In genomic region chr1:178209935-178210334, GRCh38 we compare ENCODE assay signal across 10 cellular contexts.
"Had no signal": no experiment of that assay in that cellular context is flagged by ENCODE, and none has a peak within 500 bp of the region (broad histone marks: within the 10 kb centered on the region; RNA-seq: fewer than 3 reads in every experiment).

No MANE protein-coding gene starts in this region.

- H2AFZ ChIP-seq: GM23338 had no signal

- H3K4me2 ChIP-seq: GM23338 had no signal

- H3K36me3 Mint-ChIP-seq: IgD-negative memory B cell had no signal

- H3K4me3 ChIP-seq: GM23338 had no signal

- H3K4me3 Mint-ChIP-seq: GM23338, H9, HFFc6, IgD-negative memory B cell had no signal

- H3K27ac Mint-ChIP-seq: GM23338, H9, HFFc6, IgD-negative memory B cell had no signal

- DNase-seq: H9, HCEC 1CT, HFFc6, KBM-7 had no signal

- H3K4me1 Mint-ChIP-seq: GM23338, H9 had no signal

- H3K27ac ChIP-seq: HL-60 had no signal

- H3K27me3 Mint-ChIP-seq: IgD-negative memory B cell had no signal

- FAIRE-seq: H1, H54, HepG2 had no signal

- ATAC-seq: GM23338, HepG2 had no signal
